In genomic region chr1:81801032-81801833, GRCh38 we compare ENCODE assay signal across 7 cellular contexts. TPM values are rescaled to one million over a fixed set of nuclear protein-coding genes. Genes with fewer than 3 reads are reported as not detected.
DNase-seq lines count a peak whose midpoint lies in the region; ATAC-seq, FAIRE-seq and TF ChIP-seq lines count a peak whose summit lies in the region.

No MANE protein-coding gene starts in this region.

- H3K27ac ChIP-seq in kidney (ENCODE audit: low read depth in 2 of 2, low read length in 2 of 2): peak overlapping the region; percentile 95 to 98

- FAIRE-seq in kidney (lab: Jason Lieb, UNC): no peak

- H3K9ac ChIP-seq in NT2/D1 (ENCODE audit: insufficient read length, low read depth): peak overlapping the region; percentile 99
- H3K9ac ChIP-seq in kidney (ENCODE audit: low read length in 2 of 2): peak overlapping the region; percentile 74 to 91

- no peaks in the 10 kb centered on the region for H3K9me3 ChIP-seq in NT2/D1 (ENCODE audit: insufficient read depth, low read length)
- no peaks in the 10 kb centered on the region for H3K9me3 ChIP-seq in kidney (ENCODE audit: control insufficient read depth in 1 of 2, low read length in 2 of 2)

- peak; percentile 14 for TF ChIP-seq CTCF in kidney (IDR thresholded peaks at IDR 0.05; ENCODE audit: borderline replicate concordance, extremely low read depth, insufficient read depth)

- ATAC-seq in GM18499 (IDR thresholded peaks at IDR 0.05; ENCODE audit: insufficient read depth, unreplicated experiment) (peak; percentile 48), GM19455 (IDR thresholded peaks at IDR 0.05; ENCODE audit: unreplicated experiment) (no peak)

- peak overlapping the region; percentile 96 for H3K4me3 ChIP-seq in NT2/D1 (ENCODE audit: insufficient read length, low read depth)
- H3K4me3 ChIP-seq in kidney (ENCODE audit: low read length in 2 of 2): peak overlapping the region; percentile 76 to 93

- H3K4me1 ChIP-seq in NT2/D1 (ENCODE audit: insufficient read depth, insufficient read length): peaks cover 2% of the 10 kb centered on the region
- peaks cover 4 to 10% of the 10 kb centered on the region in 2 donors for H3K4me1 ChIP-seq in kidney (ENCODE audit: control insufficient read depth in 1 of 2, insufficient read depth in 1 of 2, low read depth in 1 of 2, low read length in 2 of 2)

- DNase-seq in HPDE6-E6E7 (ENCODE audit: extremely low spot score) (peak; percentile 36), NT2/D1 (ENCODE audit: low read depth, low spot score) (peak; percentile 93), cerebellum (ENCODE audit: low spot score) (peak; percentile 33), kidney (peak; percentile 90), smooth muscle cell of the brain vasculature (ENCODE audit: low read depth, low spot score) (peak; percentile 65)

- no peaks in the 10 kb centered on the region for H3K27me3 ChIP-seq in NT2/D1 (ENCODE audit: insufficient read depth, insufficient read length)

- H3K36me3 ChIP-seq in NT2/D1 (ENCODE audit: insufficient read depth, insufficient read length, low read length) (no peaks in the 10 kb centered on the region), kidney (ENCODE audit: control insufficient read depth in 1 of 2, insufficient read depth in 2 of 2, low read length in 2 of 2) (no peaks in the 10 kb centered on the region)

- intact Hi-C loops in kidney (cut with DNase I): no loop called here

RNA-seq across cellular contexts. Expression of gene ADGRL2, which starts 0.5 kb away (rescaled TPM):
- 416 TPM for total RNA-seq in cerebellum
- 71.2 TPM for total RNA-seq in kidney
- 27.2 TPM for polyA plus RNA-seq in kidney (ENCODE audit: insufficient read depth, low read depth, low replicate concordance)

Comparison
In these comparisons a context has a peak if more than half of its experiments do, and no peak if none do; other contexts are left out.
1. DNase-seq: peak in every context shown above with its lines; median percentile 93 in NT2/D1; 90 in kidney; 65 in smooth muscle cell of the brain vasculature; 36 in HPDE6-E6E7; 33 in cerebellum.